In the genomic region with DNA sequence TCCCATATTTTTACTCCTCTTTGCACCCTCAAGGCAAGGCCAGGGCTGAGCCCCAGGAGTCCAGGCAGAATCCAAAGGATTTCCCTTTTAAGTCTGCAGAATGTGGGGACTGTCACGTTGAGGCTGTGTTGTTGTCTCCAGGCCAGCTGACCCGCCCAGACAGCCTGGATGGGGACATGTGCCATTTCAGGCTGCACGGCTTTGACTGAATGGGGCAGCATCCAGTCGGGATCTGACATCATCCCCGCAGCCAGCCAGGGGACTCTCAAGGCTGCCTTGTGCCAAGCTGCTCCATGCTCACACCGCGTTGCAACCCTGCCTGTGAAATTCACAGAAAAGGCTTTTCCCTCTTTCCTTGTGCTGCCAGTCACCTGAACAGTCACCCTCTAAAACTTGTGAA, we compare ENCODE assay signal across 15 cellular contexts. TPM values are rescaled to one million over a fixed set of nuclear protein-coding genes. Genes with fewer than 3 reads are reported as not detected.
A peak's percentile ranks its signal among the peaks of the same experiment; 100 is the strongest.
DNase-seq lines count a peak whose midpoint lies in the region; ATAC-seq, FAIRE-seq and TF ChIP-seq lines count a peak whose summit lies in the region.
"Had no signal": no experiment of that assay in that cellular context is flagged by ENCODE, and none has a peak within 500 bp of the region (broad histone marks: within the 10 kb centered on the region; RNA-seq: fewer than 3 reads in every experiment).

No MANE protein-coding gene starts in this region.

- no peaks in the 10 kb centered on the region for H3K36me3 ChIP-seq in bronchial epithelial cell (ENCODE audit: control insufficient read depth, insufficient read depth, low read length)
- H3K36me3 ChIP-seq in neuronal stem cell (replicated peaks in 1 of 2; ENCODE audit: control insufficient read depth in 2 of 2, insufficient read depth in 2 of 2, low read length in 2 of 2), result no peaks in the 10 kb centered on the region
- H3K36me3 ChIP-seq in prostate gland, result no peaks in the 10 kb centered on the region
- H3K36me3 ChIP-seq: ovary had no signal

- H3K9me3 ChIP-seq in neuronal stem cell (replicated peaks in 1 of 2; ENCODE audit: control insufficient read depth in 2 of 2, insufficient read depth in 1 of 2, low read depth in 1 of 2, low read length in 2 of 2) (peaks cover 0 to 5% of the 10 kb centered on the region in 2 donors), prostate gland (no peaks in the 10 kb centered on the region)
- H3K9me3 ChIP-seq: ovary had no signal

- H3K23ac ChIP-seq in neuronal stem cell (ENCODE audit: low read depth, low read length, poor library complexity), result no peak overlapping the region

- peak; percentile 7 for FAIRE-seq in bronchial epithelial cell (lab: Jason Lieb, UNC)

- H3K27ac ChIP-seq in neuronal stem cell (replicated peaks; ENCODE audit: low read length) (no peak overlapping the region), prostate gland (no peak overlapping the region)
- H3K27ac ChIP-seq: ovary had no signal

- no peaks in the 10 kb centered on the region for H3K27me3 ChIP-seq in bronchial epithelial cell (ENCODE audit: control insufficient read depth, insufficient read depth, low read length)
- no peaks in the 10 kb centered on the region for H3K27me3 ChIP-seq in neuronal stem cell (ENCODE audit: control insufficient read depth in 3 of 3, insufficient read depth in 3 of 3, low read depth in 1 of 3, low read length in 3 of 3)
- H3K27me3 ChIP-seq in prostate gland (replicated peaks; ENCODE audit: insufficient read depth), result no peaks in the 10 kb centered on the region
- H3K27me3 ChIP-seq: ovary had no signal

- H3K9ac ChIP-seq in neuronal stem cell (ENCODE audit: low read depth, low read length, poor library complexity), result no peak overlapping the region

- H3K4me3 ChIP-seq in bronchial epithelial cell (ENCODE audit: low read depth, low read length) (no peak overlapping the region), neuronal stem cell (ENCODE audit: low read length in 2 of 2) (no peak overlapping the region), prostate gland (no peak overlapping the region)
- H3K4me3 ChIP-seq: ovary had no signal

- no peak overlapping the region for H2BK12ac ChIP-seq in neuronal stem cell (ENCODE audit: low read length)

- DNase-seq in bronchial epithelial cell (ENCODE audit: low read depth), result no peak
- DNase-seq in left ventricle myocardium superior, result peak; percentile 78
- no peak for DNase-seq in sciatic nerve (ENCODE audit: low spot score)
- DNase-seq in NCI-H774 (lab: John Stamatoyannopoulos, UW), result no peak
- DNase-seq in stimulated activated naive CD8-positive, alpha-beta T cell treated with anti-CD3 and anti-CD28 coated beads, Interleukin-15, amount 100 ng/mL, for 72 hours, result no peak
- no peak for DNase-seq in neuronal stem cell (ENCODE audit: low spot score)
- DNase-seq in prostate gland (ENCODE audit: low spot score), result no peak
- DNase-seq: activated naive CD4-positive, alpha-beta T cell treated with anti-CD3 and anti-CD28 coated beads, Interleukin-2, amount 10 ng/mL, durations not matched to agents 7 days and 5 days; COR-L47; erythroblast; NCI-H2081; NK-92 treated with Interleukin-12 subunit alpha and Interleukin-12 subunit beta, amount 100 ng/mL, for 24 hours; ovary had no signal

- ATAC-seq in left ventricle myocardium superior, result peak; percentile 92
- ATAC-seq in sciatic nerve, result peak; percentile 71
- ATAC-seq in stimulated activated naive CD8-positive, alpha-beta T cell treated with anti-CD3 and anti-CD28 coated beads, Interleukin-15, amount 100 ng/mL, for 72 hours, result no peak
- ATAC-seq: HCT116 had no signal

- H3K18ac ChIP-seq in neuronal stem cell (ENCODE audit: low read length), result no peak overlapping the region

- H2AFZ ChIP-seq in neuronal stem cell (ENCODE audit: low read length), result no peak overlapping the region

- H3K4ac ChIP-seq in neuronal stem cell (ENCODE audit: low read length), result no peak overlapping the region

- no peak overlapping the region for H4K8ac ChIP-seq in neuronal stem cell (ENCODE audit: low read depth, low read length)

- intact Hi-C loops in left ventricle myocardium superior (cut with micrococcal nuclease) (no loop called here), sciatic nerve (cut with DNase I) (no loop called here), prostate gland (cut with DNase I) (loop anchor here (5.0 kb wide), 1 partner anchor 57 kb away; no protein-coding TSS in a partner anchor)

- H3K27ac Mint-ChIP-seq in stimulated activated naive CD8-positive, alpha-beta T cell treated with anti-CD3 and anti-CD28 coated beads, Interleukin-15, amount 100 ng/mL, for 72 hours, result no peak overlapping the region
- H3K27ac Mint-ChIP-seq: activated naive CD4-positive, alpha-beta T cell treated with anti-CD3 and anti-CD28 coated beads, Interleukin-2, amount 10 ng/mL, durations not matched to agents 7 days and 5 days had no signal

- TF ChIP-seq CTCF in bronchial epithelial cell (IDR thresholded peaks at IDR 0.05; ENCODE audit: insufficient read depth, low read length, severe bottlenecking) (no peak), prostate gland (IDR thresholded peaks at IDR 0.05) (no peak)

- no CpG with 5 or more reads among the region's 7 CpGs for WGBS in neuronal stem cell (ENCODE audit: extremely low coverage in 2 of 2, insufficient read length in 2 of 2, insufficient replicate concordance in 1 of 2), 2 donors
- 73% methylated on average over 7 of the region's 7 CpGs for WGBS in prostate gland

- no peaks in the 10 kb centered on the region for H3K79me1 ChIP-seq in neuronal stem cell (ENCODE audit: low read depth, low read length)

- TF ChIP-seq POLR2A in prostate gland (IDR thresholded peaks at IDR 0.05), result no peak

- peaks cover 7% of the 10 kb centered on the region for H3K4me1 Mint-ChIP-seq in stimulated activated naive CD8-positive, alpha-beta T cell treated with anti-CD3 and anti-CD28 coated beads, Interleukin-15, amount 100 ng/mL, for 72 hours
- H3K4me1 Mint-ChIP-seq: activated naive CD4-positive, alpha-beta T cell treated with anti-CD3 and anti-CD28 coated beads, Interleukin-2, amount 10 ng/mL, durations not matched to agents 7 days and 5 days had no signal

- no peak overlapping the region for H2BK5ac ChIP-seq in neuronal stem cell (ENCODE audit: low read length)

- no peak overlapping the region for H3K4me2 ChIP-seq in neuronal stem cell (ENCODE audit: insufficient read depth, low read length, poor library complexity, severe bottlenecking)

- no peak overlapping the region for H2BK15ac ChIP-seq in neuronal stem cell (ENCODE audit: low read length)

- H3K4me1 ChIP-seq in neuronal stem cell (ENCODE audit: control insufficient read depth in 2 of 2, insufficient read depth in 1 of 2, low read depth in 1 of 2, low read length in 2 of 2) (no peaks in the 10 kb centered on the region), prostate gland (replicated peaks) (peaks cover 3% of the 10 kb centered on the region)

- H3K9me3 Mint-ChIP-seq in stimulated activated naive CD8-positive, alpha-beta T cell treated with anti-CD3 and anti-CD28 coated beads, Interleukin-15, amount 100 ng/mL, for 72 hours, result no peaks in the 10 kb centered on the region
- H3K9me3 Mint-ChIP-seq: activated naive CD4-positive, alpha-beta T cell treated with anti-CD3 and anti-CD28 coated beads, Interleukin-2, amount 10 ng/mL, durations not matched to agents 7 days and 5 days; memory B cell had no signal

- no peak overlapping the region for H2BK120ac ChIP-seq in neuronal stem cell (ENCODE audit: low read depth, low read length)

- no peak overlapping the region for H2AK5ac ChIP-seq in neuronal stem cell (ENCODE audit: low read depth, low read length)

- no peak overlapping the region for H3K14ac ChIP-seq in neuronal stem cell (ENCODE audit: low read length)

- peaks cover 62% of the 10 kb centered on the region for H3K27me3 Mint-ChIP-seq in stimulated activated naive CD8-positive, alpha-beta T cell treated with anti-CD3 and anti-CD28 coated beads, Interleukin-15, amount 100 ng/mL, for 72 hours

- H3K4me3 Mint-ChIP-seq in stimulated activated naive CD8-positive, alpha-beta T cell treated with anti-CD3 and anti-CD28 coated beads, Interleukin-15, amount 100 ng/mL, for 72 hours, result no peak overlapping the region
- H3K4me3 Mint-ChIP-seq: activated naive CD4-positive, alpha-beta T cell treated with anti-CD3 and anti-CD28 coated beads, Interleukin-2, amount 10 ng/mL, durations not matched to agents 7 days and 5 days; memory B cell had no signal

- no peak overlapping the region for H4K91ac ChIP-seq in neuronal stem cell (ENCODE audit: low read depth, low read length, poor library complexity)

RNA-seq across cellular contexts. Expression of a gene that starts 2.2 kb away (rescaled TPM):
- total RNA-seq in bronchial epithelial cell, result not detected in 2 replicates
- 8.9 TPM for total RNA-seq in left ventricle myocardium superior
- total RNA-seq in sciatic nerve, result 8.0 TPM
- not detected for polyA plus RNA-seq in neuronal stem cell (2013, experiment 1 of 2)
- polyA plus RNA-seq in neuronal stem cell (2013, experiment 2 of 2), result not detected
- 1 to 10 TPM; 2.0 to 3.2 TPM for total RNA-seq in prostate gland
